29 cellular contexts compared by ENCODE assay signal in the genomic region with DNA sequence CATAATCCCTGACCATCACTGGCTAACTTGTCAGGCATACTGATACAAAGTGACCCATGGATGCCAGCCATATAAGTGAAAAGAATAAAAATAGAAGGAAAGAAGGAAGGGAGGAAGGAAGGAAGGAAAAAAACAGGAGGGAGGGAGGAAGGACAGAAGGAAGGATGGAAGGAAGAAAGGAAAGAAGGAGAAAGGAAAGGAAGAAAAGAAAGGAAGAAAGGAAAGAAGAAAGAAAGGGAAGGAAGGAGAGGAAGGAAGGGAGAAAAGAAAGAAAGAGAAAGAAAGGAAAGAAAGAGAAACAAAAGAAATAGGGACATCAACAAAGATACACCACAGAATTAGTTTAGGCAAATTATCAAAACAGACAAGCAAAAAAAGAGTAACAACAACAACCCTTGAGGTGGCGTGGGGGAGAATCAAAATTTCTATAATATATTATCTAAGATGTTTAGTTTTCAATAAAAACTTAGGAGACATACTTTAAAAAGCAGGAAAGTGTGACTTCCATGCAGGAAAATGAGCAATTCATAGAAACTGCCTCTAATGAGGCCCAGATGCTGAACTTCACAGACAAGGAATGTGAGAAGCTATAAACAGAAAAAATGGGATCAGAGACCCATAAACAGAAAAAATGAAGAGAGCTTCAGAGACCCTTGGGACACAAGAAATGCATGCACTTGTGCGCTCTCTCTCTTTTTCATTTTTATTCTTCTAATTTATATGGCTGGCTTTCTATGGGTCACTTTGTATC.
"Had no signal": no experiment of that assay in that cellular context is flagged by ENCODE, and none has a peak within 500 bp of the region (broad histone marks: within the 10 kb centered on the region; RNA-seq: fewer than 3 reads in every experiment).

No MANE protein-coding gene starts in this region.

- H3K27me3 Mint-ChIP-seq: brain had no signal

- H3K9me3 Mint-ChIP-seq: activated CD4-positive, alpha-beta memory T cell treated with anti-CD3 and anti-CD28 coated beads for 36 hours; activated naive CD8-positive, alpha-beta T cell treated with anti-CD3 and anti-CD28 coated beads, Interleukin-2, amount 50 U/mL, for 24 hours; central memory CD8-positive, alpha-beta T cell had no signal

- ATAC-seq: activated naive CD4-positive, alpha-beta T cell treated with anti-CD3 and anti-CD28 coated beads, Interleukin-2, amount 50 U/mL, for 72 hours; activated naive CD8-positive, alpha-beta T cell treated with anti-CD3 and anti-CD28 coated beads, Interleukin-2, amount 50 U/mL, for 24 hours; activated T-cell treated with anti-CD3 and anti-CD28 coated beads, Interleukin-2, amount 50 U/mL, for 4 hours; T-helper 17 cell had no signal

- H3K36me3 ChIP-seq: MG63 had no signal

- DNase-seq: activated B cell treated with CpG ODN at 0.5 μM for 24 hours; activated CD4-positive, alpha-beta memory T cell treated with anti-CD3 and anti-CD28 coated beads for 36 hours; activated CD4-positive, alpha-beta T cell treated with anti-CD3 and anti-CD28 coated beads for 1 hour; activated CD4-positive, alpha-beta T cell treated with anti-CD3 and anti-CD28 coated beads, Interleukin-2, amount 10 ng/mL, durations not matched to agents 7 days and 5 days; activated CD8-positive, alpha-beta memory T cell treated with anti-CD3 and anti-CD28 coated beads for 24 hours; activated effector memory CD4-positive, alpha-beta T cell treated with anti-CD3 and anti-CD28 coated beads, Interleukin-2, amount 50 U/mL, for 16 hours; activated naive CD4-positive, alpha-beta T cell treated with Interleukin-2 at 50 U/mL for 16 hours; activated naive CD8-positive, alpha-beta T cell treated with anti-CD3 and anti-CD28 coated beads, Interleukin-2, amount 50 U/mL, for 24 hours; activated T-cell treated with anti-CD3 and anti-CD28 coated beads, Interleukin-2, amount 50 U/mL, for 4 hours; amygdala; MG63; MV-4-11; NCI-H1092 treated with DMSO at 0.1 percent for 48 hours; NCI-H1417 treated with DMSO at 0.1 percent for 48 hours; NCI-H1694; NCI-H2029; NCI-H2107; NCI-H2171 treated with DMSO at 0.1 percent for 48 hours; NCI-H226; NCI-H510A; NCI-H526 treated with DMSO at 0.1 percent for 48 hours; NCI-H82; SIG-M5; T-helper 17 cell; T-helper 9 cell had no signal

- H3K4me3 ChIP-seq: MG63 had no signal

- H3K27ac Mint-ChIP-seq: activated B cell treated with CpG ODN at 0.5 μM for 24 hours; activated CD4-positive, alpha-beta memory T cell treated with anti-CD3 and anti-CD28 coated beads for 36 hours; activated CD4-positive, alpha-beta T cell treated with anti-CD3 and anti-CD28 coated beads, Interleukin-2, amount 10 ng/mL, durations not matched to agents 7 days and 5 days; activated naive CD8-positive, alpha-beta T cell treated with anti-CD3 and anti-CD28 coated beads, Interleukin-2, amount 50 U/mL, for 24 hours; brain; T-helper 17 cell had no signal

- H3K27me3 ChIP-seq: MG63 had no signal

- H3K36me3 Mint-ChIP-seq: activated CD4-positive, alpha-beta memory T cell treated with anti-CD3 and anti-CD28 coated beads for 36 hours; activated naive CD4-positive, alpha-beta T cell treated with anti-CD3 and anti-CD28 coated beads, Interleukin-2, amount 50 U/mL, for 72 hours; brain had no signal

- H3K4me1 Mint-ChIP-seq: activated CD4-positive, alpha-beta T cell treated with anti-CD3 and anti-CD28 coated beads, Interleukin-2, amount 10 ng/mL, durations not matched to agents 7 days and 5 days; activated naive CD8-positive, alpha-beta T cell treated with anti-CD3 and anti-CD28 coated beads, Interleukin-2, amount 50 U/mL, for 24 hours; central memory CD8-positive, alpha-beta T cell; T-helper 17 cell had no signal

- H3K9me3 ChIP-seq: MG63 had no signal

- FAIRE-seq: astrocyte had no signal

- H3K4me3 Mint-ChIP-seq: activated B cell treated with CpG ODN at 0.5 μM for 24 hours; activated CD4-positive, alpha-beta memory T cell treated with anti-CD3 and anti-CD28 coated beads for 36 hours; activated CD4-positive, alpha-beta T cell treated with anti-CD3 and anti-CD28 coated beads, Interleukin-2, amount 10 ng/mL, durations not matched to agents 7 days and 5 days; activated naive CD8-positive, alpha-beta T cell treated with anti-CD3 and anti-CD28 coated beads, Interleukin-2, amount 50 U/mL, for 24 hours; activated T-cell treated with anti-CD3 and anti-CD28 coated beads, Interleukin-2, amount 50 U/mL, for 4 hours; brain; central memory CD8-positive, alpha-beta T cell; T-helper 17 cell had no signal
